Comparison of ENCODE assay signal across 8 cellular contexts in genomic region chr7:4642468-4643203, GRCh38. TPM values are rescaled to one million over a fixed set of nuclear protein-coding genes. Genes with fewer than 3 reads are reported as not detected.
DNase-seq lines count a peak whose midpoint lies in the region; ATAC-seq and TF ChIP-seq lines count a peak whose summit lies in the region.

No MANE protein-coding gene starts in this region.

- H3K36me3 Mint-ChIP-seq in stimulated activated memory B cell treated with anti-CD40 and anti-IgM and Interleukin-4, amounts not matched to agents 10 μg/mL and 1 μg/mL and 100 μg/mL, for 72 hours = no peaks in the 10 kb centered on the region

- H3K27me3 Mint-ChIP-seq in stimulated activated memory B cell treated with anti-CD40 and anti-IgM and Interleukin-4, amounts not matched to agents 10 μg/mL and 1 μg/mL and 100 μg/mL, for 72 hours = peaks cover 19% of the 10 kb centered on the region

- 67% methylated on average over 20 of the region's 20 CpGs for WGBS in right cardiac atrium

- peak overlapping the region; percentile 87 for H3K4me3 Mint-ChIP-seq in stimulated activated memory B cell treated with anti-CD40 and anti-IgM and Interleukin-4, amounts not matched to agents 10 μg/mL and 1 μg/mL and 100 μg/mL, for 72 hours

- no peak for ATAC-seq in right cardiac atrium
- no peak for ATAC-seq in stimulated activated memory B cell treated with anti-CD40 and anti-IgM and Interleukin-4, amounts not matched to agents 10 μg/mL and 1 μg/mL and 100 μg/mL, for 72 hours

- intact Hi-C loops in right cardiac atrium (cut with DNase I) = loop anchor here (5.0 kb wide), 2 partner anchors 40 to 110 kb away; partner anchors contain the start of gene FOXK1 (in 4 of the 4)

- peak overlapping the region; percentile 54 for H3K4me3 ChIP-seq in WI38 (ENCODE audit: low read depth, low read length)
- H3K4me3 ChIP-seq in right cardiac atrium (ENCODE audit: low read length) = peak overlapping the region; percentile 43

- no peak for TF ChIP-seq CTCF in WI38 (IDR thresholded peaks at IDR 0.05; ENCODE audit: low read depth, low read length)

- H3K4me1 ChIP-seq in right cardiac atrium (ENCODE audit: control insufficient read depth, insufficient read depth, low read length) = no peaks in the 10 kb centered on the region

- H3K4me1 Mint-ChIP-seq in stimulated activated memory B cell treated with anti-CD40 and anti-IgM and Interleukin-4, amounts not matched to agents 10 μg/mL and 1 μg/mL and 100 μg/mL, for 72 hours = peaks cover 8% of the 10 kb centered on the region

- H3K27ac ChIP-seq in right cardiac atrium (ENCODE audit: low read length) = peak overlapping the region; percentile 58

- no peaks in the 10 kb centered on the region for H3K27me3 ChIP-seq in right cardiac atrium (ENCODE audit: control insufficient read depth, insufficient read depth)

- H3K27ac Mint-ChIP-seq in stimulated activated memory B cell treated with anti-CD40 and anti-IgM and Interleukin-4, amounts not matched to agents 10 μg/mL and 1 μg/mL and 100 μg/mL, for 72 hours = peak overlapping the region; percentile 98

- DNase-seq in NCI-H146 (lab: John Stamatoyannopoulos, UW) (peak; percentile 11), NCI-H146 treated with DMSO at 0.1 percent for 48 hours (lab: John Stamatoyannopoulos, UW; ENCODE audit: unreplicated experiment) (no peak), right cardiac atrium (no peak), NCI-H2107 treated with DMSO at 0.1 percent for 48 hours (lab: John Stamatoyannopoulos, UW; ENCODE audit: unreplicated experiment) (no peak), NCI-H1048 (lab: John Stamatoyannopoulos, UW) (no peak), OCI-M1 (lab: John Stamatoyannopoulos, UW) (no peak)

- no peaks in the 10 kb centered on the region for H3K9me3 ChIP-seq in right cardiac atrium (ENCODE audit: control insufficient read depth, low read length)

- H3K9me3 Mint-ChIP-seq in stimulated activated memory B cell treated with anti-CD40 and anti-IgM and Interleukin-4, amounts not matched to agents 10 μg/mL and 1 μg/mL and 100 μg/mL, for 72 hours = no peaks in the 10 kb centered on the region

RNA-seq across cellular contexts. Expression of gene FOXK1, which starts 39.5 kb away (rescaled TPM):
- 10 to 100 TPM; 15.4 to 22.4 (median 20.3) TPM for total RNA-seq in right cardiac atrium
- 10.9 TPM for polyA plus RNA-seq in right cardiac atrium
